Comparison of ENCODE assay signal across 10 cellular contexts in genomic region chr4:102823464-102823863, GRCh38. TPM values are rescaled to one million over a fixed set of nuclear protein-coding genes. Genes with fewer than 3 reads are reported as not detected.
A peak's percentile ranks its signal among the peaks of the same experiment; 100 is the strongest.
DNase-seq lines count a peak whose midpoint lies in the region; ATAC-seq and TF ChIP-seq lines count a peak whose summit lies in the region.
"Had no signal": no experiment of that assay in that cellular context is flagged by ENCODE, and none has a peak within 500 bp of the region (broad histone marks: within the 10 kb centered on the region; RNA-seq: fewer than 3 reads in every experiment).

No MANE protein-coding gene starts in this region.

- H3K27me3 Mint-ChIP-seq in chondrocyte (ENCODE audit: low read depth): no peaks in the 10 kb centered on the region
- H3K27me3 Mint-ChIP-seq in naive thymus-derived CD4-positive, alpha-beta T cell: peaks cover 0 to 2% (median 0%) of the 10 kb centered on the region in 5 donors

- H3K4me3 ChIP-seq in A673 (ENCODE audit: low read depth, low read length, poor library complexity, severe bottlenecking): peak overlapping the region; percentile 98
- peak overlapping the region; percentile 82 for H3K4me3 ChIP-seq in naive thymus-derived CD4-positive, alpha-beta T cell (ENCODE audit: low read length)

- no peaks in the 10 kb centered on the region for H3K36me3 Mint-ChIP-seq in chondrocyte (ENCODE audit: low read depth)
- H3K36me3 Mint-ChIP-seq in naive thymus-derived CD4-positive, alpha-beta T cell: peaks cover 9 to 21% (median 15%) of the 10 kb centered on the region in 5 donors

- H3K4me3 Mint-ChIP-seq in chondrocyte (ENCODE audit: unreplicated experiment): no peak overlapping the region
- no peak overlapping the region for H3K4me3 Mint-ChIP-seq in naive thymus-derived CD4-positive, alpha-beta T cell

- no peaks in the 10 kb centered on the region for H3K9me3 ChIP-seq in A673 (ENCODE audit: low read depth, low read length, poor library complexity, severe bottlenecking)
- no peaks in the 10 kb centered on the region for H3K9me3 ChIP-seq in naive thymus-derived CD4-positive, alpha-beta T cell (ENCODE audit: control insufficient read depth in 2 of 3, low read length in 3 of 3)

- CTCF ChIA-PET in A673 (lab: Charles Lee): no interaction called here
- CTCF ChIA-PET in HEK293T (lab: Yijun Ruan, JAX): no interaction called here
- CTCF ChIA-PET in naive thymus-derived CD4-positive, alpha-beta T cell (lab: Charles Lee): interaction anchor here (1.8 to 2.0 kb wide), 3 partner anchors 7 to 375 kb away, joined by 5 to 6 read pairs (median 6); no protein-coding TSS in a partner anchor

- H3K27ac ChIP-seq in A673 (ENCODE audit: low read depth, low read length, poor library complexity, severe bottlenecking): no peak overlapping the region
- H3K27ac ChIP-seq in naive thymus-derived CD4-positive, alpha-beta T cell (ENCODE audit: low read depth, low read length): peak overlapping the region; percentile 99

- BruUV-seq in A673 (replicated peaks; lab: Mats Ljungman, UMichigan): no TSS peak

- H3K4me1 Mint-ChIP-seq in chondrocyte (ENCODE audit: low read depth): peaks cover 40% of the 10 kb centered on the region
- H3K4me1 Mint-ChIP-seq in naive thymus-derived CD4-positive, alpha-beta T cell: peaks cover 54 to 65% (median 56%) of the 10 kb centered on the region in 7 donors

- peak overlapping the region; percentile 63 for H3K27ac Mint-ChIP-seq in chondrocyte (ENCODE audit: unreplicated experiment)
- H3K27ac Mint-ChIP-seq in naive thymus-derived CD4-positive, alpha-beta T cell: peak overlapping the region in 8 of 9 donors; percentile 72 to 93 (median 76)

- H3K27me3 ChIP-seq in A673 (replicated peaks; ENCODE audit: insufficient read depth, low read depth, low read length, poor library complexity): no peaks in the 10 kb centered on the region
- H3K27me3 ChIP-seq in naive thymus-derived CD4-positive, alpha-beta T cell (ENCODE audit: control insufficient read depth in 2 of 2, insufficient read depth in 2 of 2, low read length in 2 of 2): no peaks in the 10 kb centered on the region

- H3K4me1 ChIP-seq in A673 (ENCODE audit: insufficient read depth, low read length, poor library complexity, severe bottlenecking): peaks cover 57% of the 10 kb centered on the region
- peaks cover 30 to 48% of the 10 kb centered on the region in 2 donors for H3K4me1 ChIP-seq in naive thymus-derived CD4-positive, alpha-beta T cell (ENCODE audit: control insufficient read depth in 2 of 2, insufficient read depth in 2 of 2, low read length in 2 of 2)

- POLR2A ChIA-PET in A673 (lab: Charles Lee; ENCODE audit: low non-redundant PET) (no interaction called here), HEK293T (lab: Yijun Ruan, JAX) (interaction anchor here (0.9 kb wide), 1 partner anchor 46 kb away, joined by 4 read pairs; no protein-coding TSS in a partner anchor)
- POLR2A ChIA-PET in naive thymus-derived CD4-positive, alpha-beta T cell (lab: Charles Lee): interaction anchor here (0.5 to 4.2 kb wide), 11 partner anchors 14 to 322 kb away, joined by 3 to 15 read pairs (median 3); partner anchors contain the start of genes CISD2, MANBA and NFKB1

- TF ChIP-seq CTCF in A673 (conservative IDR thresholded peaks at IDR 0.05; ENCODE audit: low read depth, low read length) (no peak), chondrocyte (IDR thresholded peaks at IDR 0.05) (no peak)

- intact Hi-C loops in A673 (cut with micrococcal nuclease; ENCODE audit: unreplicated experiment) (no loop called here), head of caudate nucleus (cut with DNase I) (no loop called here), posterior cingulate gyrus (cut with DNase I) (no loop called here)
- intact Hi-C loops in naive thymus-derived CD4-positive, alpha-beta T cell (cut with micrococcal nuclease): no loop called here

- ATAC-seq in naive thymus-derived CD4-positive, alpha-beta T cell: no peak

- DNase-seq in A673 (ENCODE audit: low spot score) (no peak), HEK293T (ENCODE audit: extremely low spot score) (no peak), chondrocyte (ENCODE audit: low spot score) (no peak), head of caudate nucleus (no peak), SHP77 (lab: John Stamatoyannopoulos, UW) (no peak), posterior cingulate gyrus (no peak), middle frontal gyrus (ENCODE audit: extremely low spot score, low spot score) (no peak)
- no peak for DNase-seq in naive thymus-derived CD4-positive, alpha-beta T cell
- DNase-seq: dermis blood vessel endothelial cell, NCI-H82 had no signal

- no peaks in the 10 kb centered on the region for H3K9me3 Mint-ChIP-seq in chondrocyte (ENCODE audit: low read depth)
- H3K9me3 Mint-ChIP-seq in naive thymus-derived CD4-positive, alpha-beta T cell: peaks cover 0 to 12% (median 0%) of the 10 kb centered on the region in 11 donors

- H3K36me3 ChIP-seq in A673 (ENCODE audit: insufficient read depth, low read length, poor library complexity, severe bottlenecking): peaks cover 32% of the 10 kb centered on the region
- peaks cover 0 to 21% (median 3%) of the 10 kb centered on the region in 3 experiments for H3K36me3 ChIP-seq in naive thymus-derived CD4-positive, alpha-beta T cell (ENCODE audit: control insufficient read depth in 2 of 3, insufficient read depth in 3 of 3, low read length in 3 of 3)

TF ChIP-seq in HEK293T, 16 proteins besides CTCF, POLR2A, EP300 and RAD21:
- no peak for TF ChIP-seq ARNT (IDR thresholded peaks at IDR 0.05)
- TF ChIP-seq PKNOX1 (IDR thresholded peaks at IDR 0.05): peak; percentile 45; the same call in 1 of the 2 replicates

RNA-seq across cellular contexts. Expression of gene UBE2D3, which starts 3.9 kb away (rescaled TPM):
- 354 and 378 TPM in 2 replicates for total RNA-seq in A673 (2021)
- total RNA-seq in chondrocyte: 227 to 235 TPM (median 234 TPM) in 3 replicates
- 100 to 1,000 TPM; 339 to 556 (median 413) TPM for total RNA-seq in naive thymus-derived CD4-positive, alpha-beta T cell
- 100 to 1,000 TPM; 314 to 460 TPM for polyA plus RNA-seq in naive thymus-derived CD4-positive, alpha-beta T cell

RNA-seq across cellular contexts. Expression of gene CISD2, which starts 45.3 kb away (rescaled TPM):
- total RNA-seq in A673 (2021) (40.2 and 49.3 TPM in 2 replicates), chondrocyte (20.7 to 30.9 TPM (median 29.7 TPM) in 3 replicates)
- total RNA-seq in naive thymus-derived CD4-positive, alpha-beta T cell: 10 to 100 TPM; 11.4 to 50.3 (median 13.4) TPM
- polyA plus RNA-seq in naive thymus-derived CD4-positive, alpha-beta T cell: 10 to 100 TPM; 14.6 to 26.0 TPM
